In genomic region chr7:99953649-99954048, GRCh38 we compare ENCODE assay signal across 14 cellular contexts. TPM values are rescaled to one million over a fixed set of nuclear protein-coding genes. Genes with fewer than 3 reads are reported as not detected.
A peak's percentile ranks its signal among the peaks of the same experiment; 100 is the strongest.
DNase-seq lines count a peak whose midpoint lies in the region; ATAC-seq, FAIRE-seq and TF ChIP-seq lines count a peak whose summit lies in the region.
"Had no signal": no experiment of that assay in that cellular context is flagged by ENCODE, and none has a peak within 500 bp of the region (broad histone marks: within the 10 kb centered on the region; RNA-seq: fewer than 3 reads in every experiment).

No MANE protein-coding gene starts in this region.

- no peak for TF ChIP-seq CTCF in MCF 10A (IDR thresholded peaks at IDR 0.05; ENCODE audit: unreplicated experiment)
- TF ChIP-seq CTCF in D721Med (IDR thresholded peaks at IDR 0.05; ENCODE audit: insufficient read depth, missing control alignments): no peak
- no peak for TF ChIP-seq CTCF in kidney (IDR thresholded peaks at IDR 0.05; ENCODE audit: borderline replicate concordance, extremely low read depth, insufficient read depth)

- H3K27ac Mint-ChIP-seq in MCF 10A (ENCODE audit: low read depth, unreplicated experiment): peak overlapping the region; percentile 46
- no peak overlapping the region for H3K27ac Mint-ChIP-seq in naive thymus-derived CD4-positive, alpha-beta T cell
- H3K27ac Mint-ChIP-seq: activated CD4-positive, alpha-beta T cell treated with anti-CD3 and anti-CD28 coated beads, Interleukin-2, amount 10 ng/mL, durations not matched to agents 24 days and 14 days had no signal

- no peak overlapping the region for H3K9ac ChIP-seq in kidney (ENCODE audit: low read length in 2 of 2)

- peak; percentile 3 for DNase-seq in EL
- DNase-seq in M059J (ENCODE audit: low read depth): peak; percentile 15
- peak; percentile 88 for DNase-seq in MCF 10A (ENCODE audit: unreplicated experiment)
- no peak for DNase-seq in naive thymus-derived CD4-positive, alpha-beta T cell
- DNase-seq in D721Med (ENCODE audit: insufficient read length, low spot score): no peak
- no peak for DNase-seq in kidney
- DNase-seq: activated CD4-positive, alpha-beta T cell treated with anti-CD3 and anti-CD28 coated beads, Interleukin-2, amount 10 ng/mL, durations not matched to agents 24 days and 14 days; amygdala; NCI-H1417 treated with DMSO at 0.1 percent for 48 hours; posterior cingulate gyrus had no signal

- H3K4me3 Mint-ChIP-seq in MCF 10A (ENCODE audit: unreplicated experiment): no peak overlapping the region
- no peak overlapping the region for H3K4me3 Mint-ChIP-seq in naive thymus-derived CD4-positive, alpha-beta T cell
- H3K4me3 Mint-ChIP-seq: activated CD4-positive, alpha-beta T cell treated with anti-CD3 and anti-CD28 coated beads, Interleukin-2, amount 10 ng/mL, durations not matched to agents 24 days and 14 days had no signal

- peak; percentile 77 for ATAC-seq in naive thymus-derived CD4-positive, alpha-beta T cell
- no peak for ATAC-seq in HG03565 (IDR thresholded peaks at IDR 0.05; ENCODE audit: unreplicated experiment)
- ATAC-seq in GM18511 (IDR thresholded peaks at IDR 0.05; ENCODE audit: unreplicated experiment): no peak

- H3K4me3 ChIP-seq in naive thymus-derived CD4-positive, alpha-beta T cell (ENCODE audit: low read length): no peak overlapping the region
- H3K4me3 ChIP-seq in kidney (ENCODE audit: low read length in 2 of 2): no peak overlapping the region

- BruUV-seq in MCF 10A (replicated peaks; lab: Mats Ljungman, UMichigan): no TSS peak

- intact Hi-C loops in MCF 10A (cut with micrococcal nuclease) (no loop called here), kidney (cut with DNase I) (no loop called here)
- intact Hi-C loops in naive thymus-derived CD4-positive, alpha-beta T cell (cut with micrococcal nuclease): no loop called here

- no peaks in the 10 kb centered on the region for H3K27me3 ChIP-seq in naive thymus-derived CD4-positive, alpha-beta T cell (ENCODE audit: control insufficient read depth in 2 of 2, insufficient read depth in 2 of 2, low read length in 2 of 2)

- H3K4me1 Mint-ChIP-seq in MCF 10A (ENCODE audit: insufficient read depth, unreplicated experiment): peaks cover 41% of the 10 kb centered on the region
- peaks cover 0 to 8% (median 0%) of the 10 kb centered on the region in 7 donors for H3K4me1 Mint-ChIP-seq in naive thymus-derived CD4-positive, alpha-beta T cell
- H3K4me1 Mint-ChIP-seq: activated CD4-positive, alpha-beta T cell treated with anti-CD3 and anti-CD28 coated beads, Interleukin-2, amount 10 ng/mL, durations not matched to agents 24 days and 14 days had no signal

- CTCF ChIA-PET in MCF 10A (lab: Yijun Ruan, JAX): interaction anchor here (0.6 to 1.8 kb wide), 7 partner anchors 8 to 1596 kb away, joined by 3 to 5 read pairs (median 3); partner anchors contain the start of gene GJC3
- CTCF ChIA-PET in naive thymus-derived CD4-positive, alpha-beta T cell (lab: Charles Lee): interaction anchor here (0.8 kb wide), 1 partner anchor 167 kb away, joined by 8 read pairs; no protein-coding TSS in a partner anchor

- no peaks in the 10 kb centered on the region for H3K4me1 ChIP-seq in naive thymus-derived CD4-positive, alpha-beta T cell (ENCODE audit: control insufficient read depth in 2 of 2, insufficient read depth in 2 of 2, low read length in 2 of 2)
- no peaks in the 10 kb centered on the region for H3K4me1 ChIP-seq in kidney (ENCODE audit: control insufficient read depth in 1 of 2, insufficient read depth in 1 of 2, low read depth in 1 of 2, low read length in 2 of 2)

- no peaks in the 10 kb centered on the region for H3K36me3 Mint-ChIP-seq in MCF 10A (ENCODE audit: insufficient read depth, unreplicated experiment)
- H3K36me3 Mint-ChIP-seq in naive thymus-derived CD4-positive, alpha-beta T cell: peaks cover 0 to 2% (median 0%) of the 10 kb centered on the region in 5 donors

- POLR2A ChIA-PET in MCF 10A (lab: Yijun Ruan, JAX): interaction anchor here (1.8 to 2.6 kb wide), 2 partner anchors 24 to 34 kb away, joined by 5 to 13 read pairs; partner anchors contain the start of gene TRIM4
- POLR2A ChIA-PET in naive thymus-derived CD4-positive, alpha-beta T cell (lab: Charles Lee): no interaction called here

- no peaks in the 10 kb centered on the region for H3K36me3 ChIP-seq in naive thymus-derived CD4-positive, alpha-beta T cell (ENCODE audit: control insufficient read depth in 2 of 3, insufficient read depth in 3 of 3, low read length in 3 of 3)
- H3K36me3 ChIP-seq in kidney (ENCODE audit: control insufficient read depth in 1 of 2, insufficient read depth in 2 of 2, low read length in 2 of 2): no peaks in the 10 kb centered on the region

- no peak for FAIRE-seq in D721Med (lab: Jason Lieb, UNC)
- FAIRE-seq in kidney (lab: Jason Lieb, UNC): no peak
- FAIRE-seq: G401.6, keratinocyte had no signal

- no peaks in the 10 kb centered on the region for H3K9me3 Mint-ChIP-seq in MCF 10A (ENCODE audit: unreplicated experiment)
- H3K9me3 Mint-ChIP-seq in naive thymus-derived CD4-positive, alpha-beta T cell: peaks cover 0 to 15% (median 0%) of the 10 kb centered on the region in 11 donors
- H3K9me3 Mint-ChIP-seq: activated CD4-positive, alpha-beta T cell treated with anti-CD3 and anti-CD28 coated beads, Interleukin-2, amount 10 ng/mL, durations not matched to agents 24 days and 14 days had no signal

- H3K9me3 ChIP-seq in naive thymus-derived CD4-positive, alpha-beta T cell (ENCODE audit: control insufficient read depth in 2 of 3, low read length in 3 of 3): no peaks in the 10 kb centered on the region
- no peaks in the 10 kb centered on the region for H3K9me3 ChIP-seq in kidney (ENCODE audit: control insufficient read depth in 1 of 2, low read length in 2 of 2)

- H3K27me3 Mint-ChIP-seq in MCF 10A (ENCODE audit: insufficient read depth, unreplicated experiment): peaks cover 13% of the 10 kb centered on the region
- peaks cover 4 to 12% (median 5%) of the 10 kb centered on the region in 5 donors for H3K27me3 Mint-ChIP-seq in naive thymus-derived CD4-positive, alpha-beta T cell

- H3K27ac ChIP-seq in naive thymus-derived CD4-positive, alpha-beta T cell (ENCODE audit: low read depth, low read length): no peak overlapping the region
- H3K27ac ChIP-seq in kidney (ENCODE audit: low read depth in 2 of 2, low read length in 2 of 2): no peak overlapping the region

RNA-seq across cellular contexts. Expression of gene AZGP1, which starts 22.2 kb away (rescaled TPM):
- total RNA-seq in M059J (2014; rRNA removed; shearing (Covaris generic)): 0.62 TPM in 1 of 2 replicates, not detected in the other
- total RNA-seq in MCF 10A (2022) (0.58 and 0.59 TPM in 2 replicates), kidney (10.0 TPM)
- total RNA-seq in naive thymus-derived CD4-positive, alpha-beta T cell: not detected
- polyA plus RNA-seq in naive thymus-derived CD4-positive, alpha-beta T cell: not detected
- polyA plus RNA-seq in kidney (ENCODE audit: insufficient read depth, low read depth, low replicate concordance): 198 TPM
- total RNA-seq: activated CD4-positive, alpha-beta T cell treated with anti-CD3 and anti-CD28 coated beads, Interleukin-2, amount 10 ng/mL, durations not matched to agents 24 days and 14 days had no signal

RNA-seq across cellular contexts. Expression of gene GJC3, which starts 24.2 kb away (rescaled TPM):
- total RNA-seq in M059J (2014; rRNA removed; shearing (Covaris generic)): not detected in 2 replicates
- total RNA-seq in MCF 10A (2022) (not detected in 2 replicates), kidney (not detected)
- 1 to 10 TPM in 1 of 5 experiments, under 1 TPM in 3, not detected in 1; 0.41 to 1.1 (median 0.58) TPM for total RNA-seq in naive thymus-derived CD4-positive, alpha-beta T cell
- polyA plus RNA-seq in naive thymus-derived CD4-positive, alpha-beta T cell: under 1 TPM; 0.61 to 0.92 TPM
- 0.73 TPM for polyA plus RNA-seq in kidney (ENCODE audit: insufficient read depth, low read depth, low replicate concordance)
- total RNA-seq: activated CD4-positive, alpha-beta T cell treated with anti-CD3 and anti-CD28 coated beads, Interleukin-2, amount 10 ng/mL, durations not matched to agents 24 days and 14 days had no signal
- polyA plus RNA-seq: keratinocyte had no signal

RNA-seq across cellular contexts. Expression of gene TRIM4, which starts 34.3 kb away (rescaled TPM):
- 10.3 and 17.8 TPM in 2 replicates for total RNA-seq in M059J (2014; rRNA removed; shearing (Covaris generic))
- total RNA-seq in MCF 10A (2022) (28.1 and 28.2 TPM in 2 replicates), kidney (30.9 TPM)
- total RNA-seq in naive thymus-derived CD4-positive, alpha-beta T cell: 10 to 100 TPM; 30.1 to 75.0 (median 37.6) TPM
- 10 to 100 TPM; 31.9 to 37.8 TPM for polyA plus RNA-seq in naive thymus-derived CD4-positive, alpha-beta T cell
- 15.4 TPM for polyA plus RNA-seq in kidney (ENCODE audit: insufficient read depth, low read depth, low replicate concordance)

Comparison
In these comparisons a context has a peak if more than half of its experiments do, and no peak if none do; other contexts are left out.
1. DNase-seq: peak in EL (single experiment), M059J (single experiment) and MCF 10A (single experiment); none in naive thymus-derived CD4-positive, alpha-beta T cell (0 of 9), D721Med (single experiment) and kidney (single experiment).